ENCODE assay signal across 1 cellular context in the genomic region with DNA sequence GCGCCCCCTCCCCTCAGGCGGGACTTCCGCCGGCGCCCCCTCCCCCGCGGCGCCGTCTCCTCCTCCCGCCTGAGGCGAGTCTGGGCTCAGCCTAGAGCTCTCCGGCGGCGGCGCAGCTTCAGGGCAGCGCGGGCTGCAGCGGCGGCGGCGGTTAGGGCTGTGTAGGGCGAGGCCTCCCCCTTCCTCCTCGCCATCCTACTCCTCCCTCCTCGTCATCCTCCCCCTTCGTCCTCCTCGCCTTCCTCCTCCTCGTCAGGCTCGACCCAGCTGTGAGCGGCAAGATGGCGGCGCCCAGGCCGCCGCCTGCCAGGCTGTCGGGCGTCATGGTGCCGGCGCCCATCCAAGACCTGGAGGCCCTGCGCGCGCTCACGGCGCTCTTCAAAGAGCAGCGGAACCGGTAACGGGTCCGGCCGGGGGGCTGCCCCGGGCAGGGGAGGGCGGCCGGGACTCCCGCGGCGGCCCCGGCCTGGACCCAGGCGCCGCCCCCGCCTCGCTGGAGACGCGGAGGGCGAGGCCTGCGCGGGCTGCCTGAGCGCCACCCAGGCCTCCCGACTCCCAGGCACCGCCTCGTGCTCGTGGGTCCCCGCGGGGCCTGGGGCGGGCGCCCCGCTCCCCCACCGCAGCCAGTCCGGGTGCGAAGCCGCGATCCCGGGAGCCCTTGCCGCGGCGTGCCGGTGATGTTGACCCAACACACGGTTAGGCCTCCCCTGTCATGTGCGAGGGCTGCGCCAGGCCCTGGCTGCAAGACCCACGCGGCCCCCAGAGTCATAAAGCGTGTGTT.
TF ChIP-seq lines count a peak whose summit lies in the region.

A gene with protein sequence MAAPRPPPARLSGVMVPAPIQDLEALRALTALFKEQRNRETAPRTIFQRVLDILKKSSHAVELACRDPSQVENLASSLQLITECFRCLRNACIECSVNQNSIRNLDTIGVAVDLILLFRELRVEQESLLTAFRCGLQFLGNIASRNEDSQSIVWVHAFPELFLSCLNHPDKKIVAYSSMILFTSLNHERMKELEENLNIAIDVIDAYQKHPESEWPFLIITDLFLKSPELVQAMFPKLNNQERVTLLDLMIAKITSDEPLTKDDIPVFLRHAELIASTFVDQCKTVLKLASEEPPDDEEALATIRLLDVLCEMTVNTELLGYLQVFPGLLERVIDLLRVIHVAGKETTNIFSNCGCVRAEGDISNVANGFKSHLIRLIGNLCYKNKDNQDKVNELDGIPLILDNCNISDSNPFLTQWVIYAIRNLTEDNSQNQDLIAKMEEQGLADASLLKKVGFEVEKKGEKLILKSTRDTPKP (plus strand): TSS at position 52 of the 781 bp plus-strand sequence. CDS start 230 bp downstream, at position 282.

TF ChIP-seq in GM12878, 131 proteins besides CTCF, POLR2A, EP300 and RAD21 (continued from another document and continues in another):
- TF ChIP-seq, protein P1, sequence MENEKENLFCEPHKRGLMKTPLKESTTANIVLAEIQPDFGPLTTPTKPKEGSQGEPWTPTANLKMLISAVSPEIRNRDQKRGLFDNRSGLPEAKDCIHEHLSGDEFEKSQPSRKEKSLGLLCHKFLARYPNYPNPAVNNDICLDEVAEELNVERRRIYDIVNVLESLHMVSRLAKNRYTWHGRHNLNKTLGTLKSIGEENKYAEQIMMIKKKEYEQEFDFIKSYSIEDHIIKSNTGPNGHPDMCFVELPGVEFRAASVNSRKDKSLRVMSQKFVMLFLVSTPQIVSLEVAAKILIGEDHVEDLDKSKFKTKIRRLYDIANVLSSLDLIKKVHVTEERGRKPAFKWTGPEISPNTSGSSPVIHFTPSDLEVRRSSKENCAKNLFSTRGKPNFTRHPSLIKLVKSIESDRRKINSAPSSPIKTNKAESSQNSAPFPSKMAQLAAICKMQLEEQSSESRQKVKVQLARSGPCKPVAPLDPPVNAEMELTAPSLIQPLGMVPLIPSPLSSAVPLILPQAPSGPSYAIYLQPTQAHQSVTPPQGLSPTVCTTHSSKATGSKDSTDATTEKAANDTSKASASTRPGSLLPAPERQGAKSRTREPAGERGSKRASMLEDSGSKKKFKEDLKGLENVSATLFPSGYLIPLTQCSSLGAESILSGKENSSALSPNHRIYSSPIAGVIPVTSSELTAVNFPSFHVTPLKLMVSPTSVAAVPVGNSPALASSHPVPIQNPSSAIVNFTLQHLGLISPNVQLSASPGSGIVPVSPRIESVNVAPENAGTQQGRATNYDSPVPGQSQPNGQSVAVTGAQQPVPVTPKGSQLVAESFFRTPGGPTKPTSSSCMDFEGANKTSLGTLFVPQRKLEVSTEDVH (IDR thresholded peaks at IDR 0.05; ENCODE audit: low read depth, partially characterized antibody) = no peak
- TF ChIP-seq BMI1 (IDR thresholded peaks at IDR 0.05; ENCODE audit: borderline replicate concordance) (no peak), PAX8 (IDR thresholded peaks at IDR 0.05) (no peak), CHD4 (IDR thresholded peaks at IDR 0.05) (no peak), SMC3 (IDR thresholded peaks at IDR 0.05; ENCODE audit: borderline replicate concordance, low read length) (no peak), KLF5 (IDR thresholded peaks at IDR 0.05; ENCODE audit: partially characterized antibody) (peak; percentile 19), YY1 (IDR thresholded peaks at IDR 0.05; ENCODE audit: low read depth, low read length) (peak; percentile 97), SUZ12 (IDR thresholded peaks at IDR 0.05; ENCODE audit: unreplicated experiment) (no peak), SMAD1 (IDR thresholded peaks at IDR 0.05; ENCODE audit: low read depth, partially characterized antibody) (no peak), FOXM1 (IDR thresholded peaks at IDR 0.05; ENCODE audit: low read depth, low read length) (no peak), CREB1 (IDR thresholded peaks at IDR 0.05; ENCODE audit: low read depth) (no peak), FOXK2 (IDR thresholded peaks at IDR 0.05) (no peak), SUPT20H (IDR thresholded peaks at IDR 0.05; ENCODE audit: borderline replicate concordance, control insufficient read depth, low read depth, low read length) (no peak), MXI1 (IDR thresholded peaks at IDR 0.05; ENCODE audit: low read depth, low read length) (peak; percentile 85; the same call in 1 of the 2 replicates), RB1 (IDR thresholded peaks at IDR 0.05; ENCODE audit: borderline replicate concordance) (peak; percentile 68; the same call in 1 of the 2 replicates), ZNF207 (IDR thresholded peaks at IDR 0.05; ENCODE audit: borderline replicate concordance) (peak; percentile 83), YBX1 (IDR thresholded peaks at IDR 0.05) (no peak), ZNF384 (IDR thresholded peaks at IDR 0.05; ENCODE audit: borderline replicate concordance, low read depth, low read length) (no peak), RBBP5 (conservative IDR thresholded peaks at IDR 0.05) (no peak), LARP7 (IDR thresholded peaks at IDR 0.05) (peak; percentile 92), KDM1A (IDR thresholded peaks at IDR 0.05; ENCODE audit: borderline replicate concordance) (no peak), STAT3 (IDR thresholded peaks at IDR 0.05; ENCODE audit: low read depth, low read length) (no peak), NR2C1 (IDR thresholded peaks at IDR 0.05) (peak; percentile 42; the same call in 1 of the 2 replicates), POLR2AphosphoS2 (IDR thresholded peaks at IDR 0.05; ENCODE audit: low read depth, low read length) (no peak), MYB (IDR thresholded peaks at IDR 0.05; ENCODE audit: borderline replicate concordance, low read depth, low read length) (no peak), MEF2A (IDR thresholded peaks at IDR 0.05; ENCODE audit: insufficient read depth, low read depth, low read length) (no peak), ESRRA (IDR thresholded peaks at IDR 0.05; ENCODE audit: low read length) (no peak), ZNF217 (IDR thresholded peaks at IDR 0.05) (0 out of 2 replicates have a peak, but pooled peaks have one; percentile 44), ZNF622 (IDR thresholded peaks at IDR 0.05) (no peak), TCF12 (IDR thresholded peaks at IDR 0.05; ENCODE audit: low read depth, low read length) (0 out of 2 replicates have a peak, but pooled peaks have one; percentile 15), MTA3 (IDR thresholded peaks at IDR 0.05; ENCODE audit: borderline replicate concordance, low read length) (no peak), HDAC2 (IDR thresholded peaks at IDR 0.05) (no peak), EED (IDR thresholded peaks at IDR 0.05; ENCODE audit: low read depth) (no peak)
- TF ChIP-seq, protein P2, sequence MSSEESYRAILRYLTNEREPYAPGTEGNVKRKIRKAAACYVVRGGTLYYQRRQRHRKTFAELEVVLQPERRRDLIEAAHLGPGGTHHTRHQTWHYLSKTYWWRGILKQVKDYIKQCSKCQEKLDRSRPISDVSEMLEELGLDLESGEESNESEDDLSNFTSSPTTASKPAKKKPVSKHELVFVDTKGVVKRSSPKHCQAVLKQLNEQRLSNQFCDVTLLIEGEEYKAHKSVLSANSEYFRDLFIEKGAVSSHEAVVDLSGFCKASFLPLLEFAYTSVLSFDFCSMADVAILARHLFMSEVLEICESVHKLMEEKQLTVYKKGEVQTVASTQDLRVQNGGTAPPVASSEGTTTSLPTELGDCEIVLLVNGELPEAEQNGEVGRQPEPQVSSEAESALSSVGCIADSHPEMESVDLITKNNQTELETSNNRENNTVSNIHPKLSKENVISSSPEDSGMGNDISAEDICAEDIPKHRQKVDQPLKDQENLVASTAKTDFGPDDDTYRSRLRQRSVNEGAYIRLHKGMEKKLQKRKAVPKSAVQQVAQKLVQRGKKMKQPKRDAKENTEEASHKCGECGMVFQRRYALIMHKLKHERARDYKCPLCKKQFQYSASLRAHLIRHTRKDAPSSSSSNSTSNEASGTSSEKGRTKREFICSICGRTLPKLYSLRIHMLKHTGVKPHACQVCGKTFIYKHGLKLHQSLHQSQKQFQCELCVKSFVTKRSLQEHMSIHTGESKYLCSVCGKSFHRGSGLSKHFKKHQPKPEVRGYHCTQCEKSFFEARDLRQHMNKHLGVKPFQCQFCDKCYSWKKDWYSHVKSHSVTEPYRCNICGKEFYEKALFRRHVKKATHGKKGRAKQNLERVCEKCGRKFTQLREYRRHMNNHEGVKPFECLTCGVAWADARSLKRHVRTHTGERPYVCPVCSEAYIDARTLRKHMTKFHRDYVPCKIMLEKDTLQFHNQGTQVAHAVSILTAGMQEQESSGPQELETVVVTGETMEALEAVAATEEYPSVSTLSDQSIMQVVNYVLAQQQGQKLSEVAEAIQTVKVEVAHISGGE (CRISPR knock-in tag; IDR thresholded peaks at IDR 0.05) = no peak
- TF ChIP-seq, protein P3, sequence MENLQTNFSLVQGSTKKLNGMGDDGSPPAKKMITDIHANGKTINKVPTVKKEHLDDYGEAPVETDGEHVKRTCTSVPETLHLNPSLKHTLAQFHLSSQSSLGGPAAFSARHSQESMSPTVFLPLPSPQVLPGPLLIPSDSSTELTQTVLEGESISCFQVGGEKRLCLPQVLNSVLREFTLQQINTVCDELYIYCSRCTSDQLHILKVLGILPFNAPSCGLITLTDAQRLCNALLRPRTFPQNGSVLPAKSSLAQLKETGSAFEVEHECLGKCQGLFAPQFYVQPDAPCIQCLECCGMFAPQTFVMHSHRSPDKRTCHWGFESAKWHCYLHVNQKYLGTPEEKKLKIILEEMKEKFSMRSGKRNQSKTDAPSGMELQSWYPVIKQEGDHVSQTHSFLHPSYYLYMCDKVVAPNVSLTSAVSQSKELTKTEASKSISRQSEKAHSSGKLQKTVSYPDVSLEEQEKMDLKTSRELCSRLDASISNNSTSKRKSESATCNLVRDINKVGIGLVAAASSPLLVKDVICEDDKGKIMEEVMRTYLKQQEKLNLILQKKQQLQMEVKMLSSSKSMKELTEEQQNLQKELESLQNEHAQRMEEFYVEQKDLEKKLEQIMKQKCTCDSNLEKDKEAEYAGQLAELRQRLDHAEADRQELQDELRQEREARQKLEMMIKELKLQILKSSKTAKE (IDR thresholded peaks at IDR 0.05; ENCODE audit: low read depth, poor library complexity, severe bottlenecking) = no peak
- TF ChIP-seq, protein P4, sequence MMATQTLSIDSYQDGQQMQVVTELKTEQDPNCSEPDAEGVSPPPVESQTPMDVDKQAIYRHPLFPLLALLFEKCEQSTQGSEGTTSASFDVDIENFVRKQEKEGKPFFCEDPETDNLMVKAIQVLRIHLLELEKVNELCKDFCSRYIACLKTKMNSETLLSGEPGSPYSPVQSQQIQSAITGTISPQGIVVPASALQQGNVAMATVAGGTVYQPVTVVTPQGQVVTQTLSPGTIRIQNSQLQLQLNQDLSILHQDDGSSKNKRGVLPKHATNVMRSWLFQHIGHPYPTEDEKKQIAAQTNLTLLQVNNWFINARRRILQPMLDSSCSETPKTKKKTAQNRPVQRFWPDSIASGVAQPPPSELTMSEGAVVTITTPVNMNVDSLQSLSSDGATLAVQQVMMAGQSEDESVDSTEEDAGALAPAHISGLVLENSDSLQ (IDR thresholded peaks at IDR 0.05) = no peak
- TF ChIP-seq, protein P5, sequence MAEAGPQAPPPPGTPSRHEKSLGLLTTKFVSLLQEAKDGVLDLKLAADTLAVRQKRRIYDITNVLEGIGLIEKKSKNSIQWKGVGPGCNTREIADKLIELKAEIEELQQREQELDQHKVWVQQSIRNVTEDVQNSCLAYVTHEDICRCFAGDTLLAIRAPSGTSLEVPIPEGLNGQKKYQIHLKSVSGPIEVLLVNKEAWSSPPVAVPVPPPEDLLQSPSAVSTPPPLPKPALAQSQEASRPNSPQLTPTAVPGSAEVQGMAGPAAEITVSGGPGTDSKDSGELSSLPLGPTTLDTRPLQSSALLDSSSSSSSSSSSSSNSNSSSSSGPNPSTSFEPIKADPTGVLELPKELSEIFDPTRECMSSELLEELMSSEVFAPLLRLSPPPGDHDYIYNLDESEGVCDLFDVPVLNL (IDR thresholded peaks at IDR 0.05; ENCODE audit: low read depth, low read length) = no peak; the same call in 1 of the 2 replicates
- TF ChIP-seq, protein P6, sequence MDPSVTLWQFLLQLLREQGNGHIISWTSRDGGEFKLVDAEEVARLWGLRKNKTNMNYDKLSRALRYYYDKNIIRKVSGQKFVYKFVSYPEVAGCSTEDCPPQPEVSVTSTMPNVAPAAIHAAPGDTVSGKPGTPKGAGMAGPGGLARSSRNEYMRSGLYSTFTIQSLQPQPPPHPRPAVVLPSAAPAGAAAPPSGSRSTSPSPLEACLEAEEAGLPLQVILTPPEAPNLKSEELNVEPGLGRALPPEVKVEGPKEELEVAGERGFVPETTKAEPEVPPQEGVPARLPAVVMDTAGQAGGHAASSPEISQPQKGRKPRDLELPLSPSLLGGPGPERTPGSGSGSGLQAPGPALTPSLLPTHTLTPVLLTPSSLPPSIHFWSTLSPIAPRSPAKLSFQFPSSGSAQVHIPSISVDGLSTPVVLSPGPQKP (IDR thresholded peaks at IDR 0.05; ENCODE audit: low read depth, low read length) = no peak
- TF ChIP-seq, protein P7, sequence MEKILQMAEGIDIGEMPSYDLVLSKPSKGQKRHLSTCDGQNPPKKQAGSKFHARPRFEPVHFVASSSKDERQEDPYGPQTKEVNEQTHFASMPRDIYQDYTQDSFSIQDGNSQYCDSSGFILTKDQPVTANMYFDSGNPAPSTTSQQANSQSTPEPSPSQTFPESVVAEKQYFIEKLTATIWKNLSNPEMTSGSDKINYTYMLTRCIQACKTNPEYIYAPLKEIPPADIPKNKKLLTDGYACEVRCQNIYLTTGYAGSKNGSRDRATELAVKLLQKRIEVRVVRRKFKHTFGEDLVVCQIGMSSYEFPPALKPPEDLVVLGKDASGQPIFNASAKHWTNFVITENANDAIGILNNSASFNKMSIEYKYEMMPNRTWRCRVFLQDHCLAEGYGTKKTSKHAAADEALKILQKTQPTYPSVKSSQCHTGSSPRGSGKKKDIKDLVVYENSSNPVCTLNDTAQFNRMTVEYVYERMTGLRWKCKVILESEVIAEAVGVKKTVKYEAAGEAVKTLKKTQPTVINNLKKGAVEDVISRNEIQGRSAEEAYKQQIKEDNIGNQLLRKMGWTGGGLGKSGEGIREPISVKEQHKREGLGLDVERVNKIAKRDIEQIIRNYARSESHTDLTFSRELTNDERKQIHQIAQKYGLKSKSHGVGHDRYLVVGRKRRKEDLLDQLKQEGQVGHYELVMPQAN (conservative IDR thresholded peaks at IDR 0.05) = peak; percentile 96
- TF ChIP-seq, protein P8, sequence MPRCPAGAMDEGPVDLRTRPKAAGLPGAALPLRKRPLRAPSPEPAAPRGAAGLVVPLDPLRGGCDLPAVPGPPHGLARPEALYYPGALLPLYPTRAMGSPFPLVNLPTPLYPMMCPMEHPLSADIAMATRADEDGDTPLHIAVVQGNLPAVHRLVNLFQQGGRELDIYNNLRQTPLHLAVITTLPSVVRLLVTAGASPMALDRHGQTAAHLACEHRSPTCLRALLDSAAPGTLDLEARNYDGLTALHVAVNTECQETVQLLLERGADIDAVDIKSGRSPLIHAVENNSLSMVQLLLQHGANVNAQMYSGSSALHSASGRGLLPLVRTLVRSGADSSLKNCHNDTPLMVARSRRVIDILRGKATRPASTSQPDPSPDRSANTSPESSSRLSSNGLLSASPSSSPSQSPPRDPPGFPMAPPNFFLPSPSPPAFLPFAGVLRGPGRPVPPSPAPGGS (IDR thresholded peaks at IDR 0.05; ENCODE audit: borderline replicate concordance, insufficient read depth, low read depth, low read length, poor library complexity, severe bottlenecking) = no peak
- TF ChIP-seq, protein P9, sequence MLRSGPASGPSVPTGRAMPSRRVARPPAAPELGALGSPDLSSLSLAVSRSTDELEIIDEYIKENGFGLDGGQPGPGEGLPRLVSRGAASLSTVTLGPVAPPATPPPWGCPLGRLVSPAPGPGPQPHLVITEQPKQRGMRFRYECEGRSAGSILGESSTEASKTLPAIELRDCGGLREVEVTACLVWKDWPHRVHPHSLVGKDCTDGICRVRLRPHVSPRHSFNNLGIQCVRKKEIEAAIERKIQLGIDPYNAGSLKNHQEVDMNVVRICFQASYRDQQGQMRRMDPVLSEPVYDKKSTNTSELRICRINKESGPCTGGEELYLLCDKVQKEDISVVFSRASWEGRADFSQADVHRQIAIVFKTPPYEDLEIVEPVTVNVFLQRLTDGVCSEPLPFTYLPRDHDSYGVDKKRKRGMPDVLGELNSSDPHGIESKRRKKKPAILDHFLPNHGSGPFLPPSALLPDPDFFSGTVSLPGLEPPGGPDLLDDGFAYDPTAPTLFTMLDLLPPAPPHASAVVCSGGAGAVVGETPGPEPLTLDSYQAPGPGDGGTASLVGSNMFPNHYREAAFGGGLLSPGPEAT (IDR thresholded peaks at IDR 0.05; ENCODE audit: low read depth) = no peak
